Comparison of ENCODE assay signal across 1 cellular context in the genomic region with DNA sequence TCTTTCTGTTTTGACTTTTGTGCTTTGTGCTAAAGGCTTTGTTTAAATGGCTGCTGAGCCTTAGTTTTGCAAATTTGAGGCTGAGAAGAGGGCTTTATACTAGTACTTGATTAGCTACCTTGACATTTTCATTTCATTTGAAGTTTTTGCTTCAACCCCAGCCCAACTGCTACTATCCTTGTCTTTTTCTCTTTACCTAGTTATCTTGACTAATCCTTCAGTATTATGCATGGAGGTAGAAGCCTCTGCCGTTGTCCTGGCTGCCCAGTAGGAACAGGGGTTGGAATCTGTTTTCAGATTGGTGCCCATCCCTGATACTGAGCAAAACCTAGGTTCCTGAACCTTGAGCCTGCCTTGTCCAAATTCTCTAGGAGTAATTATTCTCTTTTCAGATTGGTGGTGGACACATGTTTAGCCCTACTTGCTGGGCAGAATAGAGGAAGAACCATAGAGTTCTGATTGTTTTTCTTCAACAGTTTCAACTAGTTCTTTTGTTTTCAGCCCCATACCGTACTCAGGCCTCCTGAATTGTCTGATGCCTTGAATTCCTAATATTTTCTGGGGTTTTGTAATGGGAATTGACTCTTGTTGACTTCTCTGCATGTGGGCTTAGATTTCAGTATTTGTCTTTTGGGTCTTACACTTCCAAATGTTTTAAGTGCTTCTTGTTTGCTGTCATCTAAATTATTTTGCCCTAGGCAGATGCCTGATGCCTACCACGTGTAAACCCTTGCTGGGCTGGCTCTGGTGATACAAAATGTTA.
TF ChIP-seq lines count a peak whose summit lies in the region.

No MANE protein-coding gene starts in this region.

TF ChIP-seq in GM23338, 12 proteins besides CTCF, POLR2A, EP300 and RAD21:
- TF ChIP-seq CREB1 (CRISPR knock-in tag; IDR thresholded peaks at IDR 0.05; ENCODE audit: low read depth) (no peak), EZH2 (IDR thresholded peaks at IDR 0.05; ENCODE audit: low read depth, unreplicated experiment) (no peak), POLR2AphosphoS5 (IDR thresholded peaks at IDR 0.05; ENCODE audit: low read depth) (no peak), ZNF331 (CRISPR knock-in tag; IDR thresholded peaks at IDR 0.05; ENCODE audit: low read depth) (no peak), NANOG (IDR thresholded peaks at IDR 0.05; ENCODE audit: borderline replicate concordance) (peak; percentile 90)
- TF ChIP-seq, protein P1, sequence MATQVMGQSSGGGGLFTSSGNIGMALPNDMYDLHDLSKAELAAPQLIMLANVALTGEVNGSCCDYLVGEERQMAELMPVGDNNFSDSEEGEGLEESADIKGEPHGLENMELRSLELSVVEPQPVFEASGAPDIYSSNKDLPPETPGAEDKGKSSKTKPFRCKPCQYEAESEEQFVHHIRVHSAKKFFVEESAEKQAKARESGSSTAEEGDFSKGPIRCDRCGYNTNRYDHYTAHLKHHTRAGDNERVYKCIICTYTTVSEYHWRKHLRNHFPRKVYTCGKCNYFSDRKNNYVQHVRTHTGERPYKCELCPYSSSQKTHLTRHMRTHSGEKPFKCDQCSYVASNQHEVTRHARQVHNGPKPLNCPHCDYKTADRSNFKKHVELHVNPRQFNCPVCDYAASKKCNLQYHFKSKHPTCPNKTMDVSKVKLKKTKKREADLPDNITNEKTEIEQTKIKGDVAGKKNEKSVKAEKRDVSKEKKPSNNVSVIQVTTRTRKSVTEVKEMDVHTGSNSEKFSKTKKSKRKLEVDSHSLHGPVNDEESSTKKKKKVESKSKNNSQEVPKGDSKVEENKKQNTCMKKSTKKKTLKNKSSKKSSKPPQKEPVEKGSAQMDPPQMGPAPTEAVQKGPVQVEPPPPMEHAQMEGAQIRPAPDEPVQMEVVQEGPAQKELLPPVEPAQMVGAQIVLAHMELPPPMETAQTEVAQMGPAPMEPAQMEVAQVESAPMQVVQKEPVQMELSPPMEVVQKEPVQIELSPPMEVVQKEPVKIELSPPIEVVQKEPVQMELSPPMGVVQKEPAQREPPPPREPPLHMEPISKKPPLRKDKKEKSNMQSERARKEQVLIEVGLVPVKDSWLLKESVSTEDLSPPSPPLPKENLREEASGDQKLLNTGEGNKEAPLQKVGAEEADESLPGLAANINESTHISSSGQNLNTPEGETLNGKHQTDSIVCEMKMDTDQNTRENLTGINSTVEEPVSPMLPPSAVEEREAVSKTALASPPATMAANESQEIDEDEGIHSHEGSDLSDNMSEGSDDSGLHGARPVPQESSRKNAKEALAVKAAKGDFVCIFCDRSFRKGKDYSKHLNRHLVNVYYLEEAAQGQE (IDR thresholded peaks at IDR 0.05; ENCODE audit: unreplicated experiment) = no peak
- TF ChIP-seq, protein P2, sequence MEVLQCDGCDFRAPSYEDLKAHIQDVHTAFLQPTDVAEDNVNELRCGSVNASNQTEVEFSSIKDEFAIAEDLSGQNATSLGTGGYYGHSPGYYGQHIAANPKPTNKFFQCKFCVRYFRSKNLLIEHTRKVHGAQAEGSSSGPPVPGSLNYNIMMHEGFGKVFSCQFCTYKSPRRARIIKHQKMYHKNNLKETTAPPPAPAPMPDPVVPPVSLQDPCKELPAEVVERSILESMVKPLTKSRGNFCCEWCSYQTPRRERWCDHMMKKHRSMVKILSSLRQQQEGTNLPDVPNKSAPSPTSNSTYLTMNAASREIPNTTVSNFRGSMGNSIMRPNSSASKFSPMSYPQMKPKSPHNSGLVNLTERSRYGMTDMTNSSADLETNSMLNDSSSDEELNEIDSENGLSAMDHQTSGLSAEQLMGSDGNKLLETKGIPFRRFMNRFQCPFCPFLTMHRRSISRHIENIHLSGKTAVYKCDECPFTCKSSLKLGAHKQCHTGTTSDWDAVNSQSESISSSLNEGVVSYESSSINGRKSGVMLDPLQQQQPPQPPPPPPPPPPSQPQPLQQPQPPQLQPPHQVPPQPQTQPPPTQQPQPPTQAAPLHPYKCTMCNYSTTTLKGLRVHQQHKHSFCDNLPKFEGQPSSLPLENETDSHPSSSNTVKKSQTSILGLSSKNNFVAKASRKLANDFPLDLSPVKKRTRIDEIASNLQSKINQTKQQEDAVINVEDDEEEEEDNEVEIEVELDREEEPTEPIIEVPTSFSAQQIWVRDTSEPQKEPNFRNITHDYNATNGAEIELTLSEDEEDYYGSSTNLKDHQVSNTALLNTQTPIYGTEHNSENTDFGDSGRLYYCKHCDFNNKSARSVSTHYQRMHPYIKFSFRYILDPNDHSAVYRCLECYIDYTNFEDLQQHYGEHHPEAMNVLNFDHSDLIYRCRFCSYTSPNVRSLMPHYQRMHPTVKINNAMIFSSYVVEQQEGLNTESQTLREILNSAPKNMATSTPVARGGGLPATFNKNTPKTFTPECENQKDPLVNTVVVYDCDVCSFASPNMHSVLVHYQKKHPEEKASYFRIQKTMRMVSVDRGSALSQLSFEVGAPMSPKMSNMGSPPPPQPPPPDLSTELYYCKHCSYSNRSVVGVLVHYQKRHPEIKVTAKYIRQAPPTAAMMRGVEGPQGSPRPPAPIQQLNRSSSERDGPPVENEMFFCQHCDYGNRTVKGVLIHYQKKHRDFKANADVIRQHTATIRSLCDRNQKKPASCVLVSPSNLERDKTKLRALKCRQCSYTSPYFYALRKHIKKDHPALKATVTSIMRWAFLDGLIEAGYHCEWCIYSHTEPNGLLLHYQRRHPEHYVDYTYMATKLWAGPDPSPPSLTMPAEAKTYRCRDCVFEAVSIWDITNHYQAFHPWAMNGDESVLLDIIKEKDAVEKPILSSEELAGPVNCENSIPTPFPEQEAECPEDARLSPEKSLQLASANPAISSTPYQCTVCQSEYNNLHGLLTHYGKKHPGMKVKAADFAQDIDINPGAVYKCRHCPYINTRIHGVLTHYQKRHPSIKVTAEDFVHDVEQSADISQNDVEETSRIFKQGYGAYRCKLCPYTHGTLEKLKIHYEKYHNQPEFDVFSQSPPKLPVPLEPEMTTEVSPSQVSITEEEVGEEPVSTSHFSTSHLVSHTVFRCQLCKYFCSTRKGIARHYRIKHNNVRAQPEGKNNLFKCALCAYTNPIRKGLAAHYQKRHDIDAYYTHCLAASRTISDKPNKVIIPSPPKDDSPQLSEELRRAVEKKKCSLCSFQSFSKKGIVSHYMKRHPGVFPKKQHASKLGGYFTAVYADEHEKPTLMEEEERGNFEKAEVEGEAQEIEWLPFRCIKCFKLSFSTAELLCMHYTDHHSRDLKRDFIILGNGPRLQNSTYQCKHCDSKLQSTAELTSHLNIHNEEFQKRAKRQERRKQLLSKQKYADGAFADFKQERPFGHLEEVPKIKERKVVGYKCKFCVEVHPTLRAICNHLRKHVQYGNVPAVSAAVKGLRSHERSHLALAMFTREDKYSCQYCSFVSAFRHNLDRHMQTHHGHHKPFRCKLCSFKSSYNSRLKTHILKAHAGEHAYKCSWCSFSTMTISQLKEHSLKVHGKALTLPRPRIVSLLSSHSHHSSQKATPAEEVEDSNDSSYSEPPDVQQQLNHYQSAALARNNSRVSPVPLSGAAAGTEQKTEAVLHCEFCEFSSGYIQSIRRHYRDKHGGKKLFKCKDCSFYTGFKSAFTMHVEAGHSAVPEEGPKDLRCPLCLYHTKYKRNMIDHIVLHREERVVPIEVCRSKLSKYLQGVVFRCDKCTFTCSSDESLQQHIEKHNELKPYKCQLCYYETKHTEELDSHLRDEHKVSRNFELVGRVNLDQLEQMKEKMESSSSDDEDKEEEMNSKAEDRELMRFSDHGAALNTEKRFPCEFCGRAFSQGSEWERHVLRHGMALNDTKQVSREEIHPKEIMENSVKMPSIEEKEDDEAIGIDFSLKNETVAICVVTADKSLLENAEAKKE (CRISPR knock-in tag; IDR thresholded peaks at IDR 0.05) = peak; percentile 61; the same call in 1 of the 2 replicates
- TF ChIP-seq, protein P3, sequence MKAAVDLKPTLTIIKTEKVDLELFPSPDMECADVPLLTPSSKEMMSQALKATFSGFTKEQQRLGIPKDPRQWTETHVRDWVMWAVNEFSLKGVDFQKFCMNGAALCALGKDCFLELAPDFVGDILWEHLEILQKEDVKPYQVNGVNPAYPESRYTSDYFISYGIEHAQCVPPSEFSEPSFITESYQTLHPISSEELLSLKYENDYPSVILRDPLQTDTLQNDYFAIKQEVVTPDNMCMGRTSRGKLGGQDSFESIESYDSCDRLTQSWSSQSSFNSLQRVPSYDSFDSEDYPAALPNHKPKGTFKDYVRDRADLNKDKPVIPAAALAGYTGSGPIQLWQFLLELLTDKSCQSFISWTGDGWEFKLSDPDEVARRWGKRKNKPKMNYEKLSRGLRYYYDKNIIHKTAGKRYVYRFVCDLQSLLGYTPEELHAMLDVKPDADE (IDR thresholded peaks at IDR 0.05) = no peak
